In the genomic region with DNA sequence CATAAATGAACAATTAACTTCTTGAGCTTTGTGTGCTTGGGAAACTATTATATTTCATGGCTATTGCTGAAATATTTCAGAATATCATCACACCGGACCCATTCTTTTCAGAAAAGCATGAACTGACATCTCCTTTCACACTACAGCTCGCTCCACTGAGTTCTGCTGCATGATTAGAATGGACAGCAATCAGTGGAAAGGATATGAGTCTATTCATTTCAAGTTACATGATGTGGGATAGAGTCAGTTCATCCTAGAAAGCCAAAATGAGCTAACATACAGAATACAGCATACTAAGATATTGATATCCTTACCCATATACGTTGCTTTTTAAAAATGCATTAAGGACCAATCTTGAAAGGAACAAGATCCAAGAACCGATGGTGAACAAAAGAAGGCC, we compare ENCODE assay signal across 8 cellular contexts. TPM values are rescaled to one million over a fixed set of nuclear protein-coding genes. Genes with fewer than 3 reads are reported as not detected.
DNase-seq lines count a peak whose midpoint lies in the region; TF ChIP-seq lines count a peak whose summit lies in the region.

No MANE protein-coding gene starts in this region.

- H3K36me3 Mint-ChIP-seq in activated T-cell treated with anti-CD3 and anti-CD28 coated beads, Interleukin-2, amount 50 U/mL, for 24 hours (ENCODE audit: low read depth): peaks cover 16% of the 10 kb centered on the region

- H3K4me1 ChIP-seq in adrenal gland (replicated peaks in 1 of 2): peaks cover 29 to 35% of the 10 kb centered on the region in 2 donors
- peaks cover 47 to 54% of the 10 kb centered on the region in 2 donors for H3K4me1 ChIP-seq in mucosa of rectum (ENCODE audit: control insufficient read depth in 2 of 2, insufficient read depth in 2 of 2, low read length in 2 of 2)
- H3K4me1 ChIP-seq in tibial nerve: peaks cover 4 to 34% (median 27%) of the 10 kb centered on the region in 4 donors

- DNase-seq in activated T-cell treated with anti-CD3 and anti-CD28 coated beads, Interleukin-2, amount 50 U/mL, for 24 hours: no peak
- DNase-seq in activated T-cell treated with anti-CD3 and anti-CD28 coated beads for 4 hours (no peak), adrenal gland (no peak), tibial nerve (ENCODE audit: low spot score in 2 of 2) (no peak), NCI-H146 treated with DMSO at 0.1 percent for 48 hours (lab: John Stamatoyannopoulos, UW; ENCODE audit: unreplicated experiment) (no peak), NCI-H1930 (lab: John Stamatoyannopoulos, UW) (no peak)
- DNase-seq in stimulated activated CD4-positive, alpha-beta T cell treated with anti-CD3 and anti-CD28 coated beads, Interleukin-4, amount 100 ng/mL, for 1 hour: no peak

- H3K9me3 Mint-ChIP-seq in activated T-cell treated with anti-CD3 and anti-CD28 coated beads, Interleukin-2, amount 50 U/mL, for 24 hours: no peaks in the 10 kb centered on the region

- H3K4me3 Mint-ChIP-seq in activated T-cell treated with anti-CD3 and anti-CD28 coated beads, Interleukin-2, amount 50 U/mL, for 24 hours: peak overlapping the region; percentile 72

- H3K27me3 ChIP-seq in adrenal gland (no peaks in the 10 kb centered on the region), mucosa of rectum (ENCODE audit: control insufficient read depth in 2 of 2, insufficient read depth in 2 of 2, low read length in 2 of 2) (no peaks in the 10 kb centered on the region), tibial nerve (no peaks in the 10 kb centered on the region)

- 67 to 71% (median 68%) methylated on average over 4 of the region's 4 CpGs for WGBS in adrenal gland, 4 donors
- WGBS in tibial nerve, 2 donors: 40 to 44% methylated on average over 4 of the region's 4 CpGs

- H3K9me3 ChIP-seq in adrenal gland (replicated peaks in 1 of 3) (no peaks in the 10 kb centered on the region), mucosa of rectum (ENCODE audit: control insufficient read depth in 2 of 2, low read length in 2 of 2) (no peaks in the 10 kb centered on the region), tibial nerve (no peaks in the 10 kb centered on the region)

- TF ChIP-seq CTCF in adrenal gland (IDR thresholded peaks at IDR 0.05): no peak
- TF ChIP-seq CTCF in tibial nerve (IDR thresholded peaks at IDR 0.05): no peak

- TF ChIP-seq EP300 in tibial nerve (IDR thresholded peaks at IDR 0.05): no peak

- H3K27ac ChIP-seq in adrenal gland: peak overlapping the region in 3 of 5 donors; percentile 73 to 95 (median 85)
- H3K27ac ChIP-seq in mucosa of rectum (ENCODE audit: low read depth in 2 of 2, low read length in 2 of 2): peak overlapping the region; percentile 80 to 88
- H3K27ac ChIP-seq in tibial nerve: peak overlapping the region; percentile 74 to 98 (median 88)

- peaks cover 52% of the 10 kb centered on the region for H3K4me1 Mint-ChIP-seq in activated T-cell treated with anti-CD3 and anti-CD28 coated beads, Interleukin-2, amount 50 U/mL, for 24 hours (ENCODE audit: low read depth)

- peak overlapping the region; percentile 77 for H3K27ac Mint-ChIP-seq in activated T-cell treated with anti-CD3 and anti-CD28 coated beads, Interleukin-2, amount 50 U/mL, for 24 hours

- intact Hi-C loops in adrenal gland (cut with DNase I): loop anchor here in 1 of 2 donors (2.0 kb wide), 1 partner anchor 214 kb away; no protein-coding TSS in a partner anchor

- TF ChIP-seq POLR2A in adrenal gland (IDR thresholded peaks at IDR 0.05) (no peak), tibial nerve (IDR thresholded peaks at IDR 0.05) (no peak)

- no peaks in the 10 kb centered on the region for H3K36me3 ChIP-seq in adrenal gland (replicated peaks in 1 of 2)
- peaks cover 0 to 3% of the 10 kb centered on the region in 2 donors for H3K36me3 ChIP-seq in mucosa of rectum (ENCODE audit: control insufficient read depth in 2 of 2, insufficient read depth in 2 of 2, low read length in 2 of 2)
- peaks cover 0 to 20% (median 0%) of the 10 kb centered on the region in 3 donors for H3K36me3 ChIP-seq in tibial nerve

- peak overlapping the region in 1 of 4 donors; percentile 79 for H3K4me3 ChIP-seq in adrenal gland
- H3K4me3 ChIP-seq in mucosa of rectum (ENCODE audit: low read length in 2 of 2): no peak overlapping the region
- no peak overlapping the region for H3K4me3 ChIP-seq in tibial nerve

- peak overlapping the region in 1 of 2 donors; percentile 37 for H3K9ac ChIP-seq in mucosa of rectum (ENCODE audit: low read depth in 1 of 2, low read length in 2 of 2)

- no peaks in the 10 kb centered on the region for H3K27me3 Mint-ChIP-seq in activated T-cell treated with anti-CD3 and anti-CD28 coated beads, Interleukin-2, amount 50 U/mL, for 24 hours

RNA-seq across cellular contexts. Expression of gene FAM53B, which starts 1.1 kb away (rescaled TPM):
- total RNA-seq in adrenal gland (10 to 100 TPM; 37.7 to 90.9 (median 82.3) TPM), tibial nerve (10 to 100 TPM; 60.8 to 84.8 (median 78.8) TPM)
- polyA plus RNA-seq in adrenal gland: 10 to 100 TPM; 15.1 to 56.7 (median 17.8) TPM

RNA-seq across cellular contexts. Expression of gene EEF1AKMT2, which starts 46.4 kb away (rescaled TPM):
- total RNA-seq in adrenal gland (10 to 100 TPM in 7 of 8 donors, 1 to 10 TPM in 1; 2.7 to 20.1 (median 15.6) TPM), tibial nerve (10 to 100 TPM; 10.0 to 18.4 (median 13.2) TPM)
- 10 to 100 TPM; 16.5 to 24.5 (median 17.8) TPM for polyA plus RNA-seq in adrenal gland

RNA-seq across cellular contexts. Expression of gene ABRAXAS2, which starts 56.4 kb away (rescaled TPM):
- 10 to 100 TPM; 12.4 to 20.6 (median 16.6) TPM for total RNA-seq in adrenal gland
- polyA plus RNA-seq in adrenal gland: 10 to 100 TPM in 1 of 3 donors, 1 to 10 TPM in 2; 6.5 to 23.2 (median 7.0) TPM
- total RNA-seq in tibial nerve: 10 to 100 TPM in 3 of 4 donors, 1 to 10 TPM in 1; 9.8 to 14.2 (median 12.1) TPM
